ENCODE assay signal across 27 cellular contexts in the genomic region with DNA sequence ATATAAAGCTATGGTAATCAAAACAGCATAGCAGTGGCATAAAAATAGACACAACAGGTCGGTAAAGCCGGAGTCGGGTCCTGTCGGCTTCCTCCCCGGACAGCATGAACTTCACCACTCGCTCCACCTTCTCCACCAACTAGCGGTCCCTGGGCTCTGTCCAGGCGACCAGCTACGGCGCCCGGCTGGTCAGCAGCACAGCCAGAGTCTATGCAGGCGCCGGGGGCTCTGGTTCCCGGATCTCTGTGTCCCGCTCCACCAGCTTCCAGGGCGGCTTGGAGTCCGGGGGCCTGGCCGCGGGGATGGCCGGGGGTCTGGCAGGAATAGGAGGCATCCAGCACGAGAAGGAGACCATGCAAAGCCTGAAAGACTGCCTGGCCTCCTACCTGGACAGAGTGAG.
"Had no signal": no experiment of that assay in that cellular context is flagged by ENCODE, and none has a peak within 500 bp of the region (broad histone marks: within the 10 kb centered on the region; RNA-seq: fewer than 3 reads in every experiment).

No MANE protein-coding gene starts in this region.

- H3K9me3 ChIP-seq: esophagus squamous epithelium, gastrocnemius medialis, lower lobe of right lung, mucosa of descending colon had no signal

- H3K4me3 ChIP-seq: coronary artery, dorsolateral prefrontal cortex, esophagus squamous epithelium, gastrocnemius medialis, heart right ventricle, left ventricle myocardium inferior, lower lobe of right lung, mucosa of descending colon had no signal

- DNase-seq: dermis blood vessel endothelial cell; dorsolateral prefrontal cortex; effector CD4-positive, alpha-beta T cell; effector memory CD8-positive, alpha-beta T cell; endodermal cell; erythroblast; esophagus squamous epithelium; foreskin fibroblast; foreskin melanocyte; gastrocnemius medialis; glutamatergic neuron; head of caudate nucleus; heart right ventricle; hippocampal formation; kidney glomerular epithelial cell; left colon; left ventricle myocardium inferior; lower lobe of right lung; mesenchymal stem cell; naive B cell had no signal

- H3K36me3 ChIP-seq: esophagus squamous epithelium, gastrocnemius medialis, heart right ventricle, left ventricle myocardium inferior, lower lobe of right lung had no signal

- H3K27me3 ChIP-seq: dorsolateral prefrontal cortex, esophagus squamous epithelium, gastrocnemius medialis, heart right ventricle had no signal

- FAIRE-seq: colon, endometrium, islet of Langerhans, keratinocyte had no signal

- H3K4me1 ChIP-seq: esophagus squamous epithelium, gastrocnemius medialis, heart right ventricle, left ventricle myocardium inferior, lower lobe of right lung had no signal

- H3K27ac ChIP-seq: coronary artery, dorsolateral prefrontal cortex, epithelial cell of prostate, esophagus squamous epithelium, gastrocnemius medialis, heart right ventricle, left ventricle myocardium inferior, lower lobe of right lung had no signal
